ENCODE assay signal across 8 cellular contexts in the genomic region with DNA sequence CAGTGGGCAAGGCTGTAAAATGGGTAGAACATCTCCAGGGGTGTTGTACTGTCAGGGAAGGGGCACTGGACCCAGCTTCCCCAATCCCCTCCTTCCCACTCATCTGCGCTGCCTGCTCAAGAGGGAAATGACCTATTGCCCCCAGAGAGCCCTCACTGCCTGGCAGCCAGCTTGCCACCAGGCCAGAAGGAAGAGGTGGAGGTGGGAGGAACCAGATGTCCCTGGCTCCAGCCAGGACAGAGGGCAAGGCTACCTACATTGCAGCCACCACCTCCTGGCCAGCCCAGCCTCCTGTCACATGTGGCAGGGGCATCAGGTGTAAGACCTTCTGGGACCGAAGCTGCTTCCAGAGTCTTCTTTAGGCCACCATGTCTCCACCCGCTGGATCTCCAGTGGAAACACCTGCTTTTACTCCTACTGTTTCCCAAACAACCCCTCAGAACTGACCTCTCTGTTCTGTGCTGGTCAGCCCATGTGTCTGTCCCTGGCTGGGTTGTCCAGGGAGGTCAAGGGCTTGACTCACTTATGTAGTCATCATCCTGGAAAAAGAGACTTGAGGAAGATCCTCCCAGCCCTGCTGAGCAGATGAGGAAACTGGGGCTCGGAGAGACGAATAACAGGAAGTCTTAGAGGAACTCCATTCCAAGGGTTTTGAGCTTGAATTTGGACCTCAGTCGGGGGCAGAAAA.
DNase-seq lines count a peak whose midpoint lies in the region; ATAC-seq lines count a peak whose summit lies in the region.
"Had no signal": no experiment of that assay in that cellular context is flagged by ENCODE, and none has a peak within 500 bp of the region (broad histone marks: within the 10 kb centered on the region; RNA-seq: fewer than 3 reads in every experiment).

No MANE protein-coding gene starts in this region.

- H3K27ac Mint-ChIP-seq in activated naive CD8-positive, alpha-beta T cell treated with anti-CD3 and anti-CD28 coated beads, Interleukin-2, amount 50 U/mL, for 24 hours, result peak overlapping the region; percentile 82

- peak overlapping the region in 1 of 5 donors; percentile 53 for H3K9ac ChIP-seq in subcutaneous abdominal adipose tissue (ENCODE audit: low read length in 5 of 5)

- H3K4me3 ChIP-seq in subcutaneous abdominal adipose tissue (ENCODE audit: low read depth in 1 of 5, low read length in 5 of 5), result no peak overlapping the region

- H3K4me1 ChIP-seq in subcutaneous abdominal adipose tissue (ENCODE audit: control insufficient read depth in 5 of 5, insufficient read depth in 5 of 5, low read length in 5 of 5), result peaks cover 12 to 46% (median 39%) of the 10 kb centered on the region in 5 donors

- ATAC-seq in activated naive CD8-positive, alpha-beta T cell treated with anti-CD3 and anti-CD28 coated beads, Interleukin-2, amount 50 U/mL, for 24 hours, result no peak

- H3K4me1 Mint-ChIP-seq in activated naive CD8-positive, alpha-beta T cell treated with anti-CD3 and anti-CD28 coated beads, Interleukin-2, amount 50 U/mL, for 24 hours, result peaks cover 9% of the 10 kb centered on the region

- H3K4me3 Mint-ChIP-seq in activated naive CD8-positive, alpha-beta T cell treated with anti-CD3 and anti-CD28 coated beads, Interleukin-2, amount 50 U/mL, for 24 hours, result no peak overlapping the region

- H3K9me3 ChIP-seq in subcutaneous abdominal adipose tissue (ENCODE audit: control insufficient read depth in 5 of 5, low read length in 5 of 5), result no peaks in the 10 kb centered on the region

- no peaks in the 10 kb centered on the region for H3K27me3 Mint-ChIP-seq in activated naive CD8-positive, alpha-beta T cell treated with anti-CD3 and anti-CD28 coated beads, Interleukin-2, amount 50 U/mL, for 24 hours

- H3K27ac ChIP-seq in subcutaneous abdominal adipose tissue (ENCODE audit: low read depth, low read length), result peak overlapping the region; percentile 72

- peaks cover 30% of the 10 kb centered on the region for H3K36me3 Mint-ChIP-seq in activated naive CD8-positive, alpha-beta T cell treated with anti-CD3 and anti-CD28 coated beads, Interleukin-2, amount 50 U/mL, for 24 hours (ENCODE audit: low read depth)

- H3K36me3 ChIP-seq in subcutaneous abdominal adipose tissue (ENCODE audit: control insufficient read depth in 5 of 5, insufficient read depth in 5 of 5, low read length in 5 of 5), result peaks cover 6 to 85% (median 74%) of the 10 kb centered on the region in 5 donors

- no peaks in the 10 kb centered on the region for H3K27me3 ChIP-seq in subcutaneous abdominal adipose tissue (ENCODE audit: control insufficient read depth in 5 of 5, insufficient read depth in 4 of 5, low read length in 5 of 5)

- DNase-seq in Kasumi-1 (lab: John Stamatoyannopoulos, UW) (peak; percentile 4 to 10), iris pigment epithelial cell (ENCODE audit: low read depth) (peak; percentile 74), cortex of kidney (lab: John Stamatoyannopoulos, UW) (no peak), GF-D8 (lab: John Stamatoyannopoulos, UW) (no peak), epidermal melanocyte (ENCODE audit: insufficient read length, low spot score) (no peak)
- DNase-seq in activated naive CD8-positive, alpha-beta T cell treated with anti-CD3 and anti-CD28 coated beads, Interleukin-2, amount 50 U/mL, for 24 hours, result no peak
- DNase-seq: NCI-H2171 had no signal

- H3K9me3 Mint-ChIP-seq in activated naive CD8-positive, alpha-beta T cell treated with anti-CD3 and anti-CD28 coated beads, Interleukin-2, amount 50 U/mL, for 24 hours, result no peaks in the 10 kb centered on the region

Comparison
In these comparisons a context has a peak if more than half of its experiments do, and no peak if none do; other contexts are left out.
1. DNase-seq: peak in Kasumi-1 (2 of 2) and iris pigment epithelial cell (single experiment); none in activated naive CD8-positive, alpha-beta T cell treated with anti-CD3 and anti-CD28 coated beads, Interleukin-2, amount 50 U/mL, for 24 hours (single experiment), cortex of kidney (single experiment), GF-D8 (single experiment) and epidermal melanocyte (single experiment).